Comparison of ENCODE assay signal across 8 cellular contexts in genomic region chr20:61886721-61887658, GRCh38.
DNase-seq lines count a peak whose midpoint lies in the region; ATAC-seq and TF ChIP-seq lines count a peak whose summit lies in the region.

No MANE protein-coding gene starts in this region.

- peak; percentile 44 for ATAC-seq in mucosa of descending colon
- ATAC-seq in HG03045 (IDR thresholded peaks at IDR 0.05; ENCODE audit: unreplicated experiment), result no peak

- H3K27me3 ChIP-seq in dorsolateral prefrontal cortex, result peaks cover 0 to 3% (median 0%) of the 10 kb centered on the region in 45 donors
- H3K27me3 ChIP-seq in transverse colon, result peaks cover 11% of the 10 kb centered on the region

- peak; percentile 40 to 84 (median 75) for TF ChIP-seq CTCF in dorsolateral prefrontal cortex (IDR thresholded peaks at IDR 0.05 in 54 of 56, conservative IDR thresholded peaks at IDR 0.05 in 2 of 56; ENCODE audit: low read depth in 1 of 56, partially characterized antibody in 56 of 56)
- no peak for TF ChIP-seq CTCF in mucosa of descending colon (IDR thresholded peaks at IDR 0.05)
- peak; percentile 41 to 59 (median 51) for TF ChIP-seq CTCF in transverse colon (IDR thresholded peaks at IDR 0.05)

- H3K36me3 ChIP-seq in mucosa of descending colon (ENCODE audit: low read depth), result no peaks in the 10 kb centered on the region
- no peaks in the 10 kb centered on the region for H3K36me3 ChIP-seq in transverse colon

- WGBS in transverse colon (ENCODE audit: low coverage in 1 of 2), 2 donors, result 41 to 60% methylated on average over 1 to 21 of the region's 22 CpGs

- TF ChIP-seq EP300 in transverse colon (IDR thresholded peaks at IDR 0.05; ENCODE audit: low read depth), result no peak

- no peak for TF ChIP-seq POLR2A in transverse colon (IDR thresholded peaks at IDR 0.05)

- H3K4me3 ChIP-seq in dorsolateral prefrontal cortex, result no peak overlapping the region
- H3K4me3 ChIP-seq in mucosa of descending colon, result no peak overlapping the region
- no peak overlapping the region for H3K4me3 ChIP-seq in transverse colon

- H3K4me1 ChIP-seq in mucosa of descending colon (ENCODE audit: low read depth), result no peaks in the 10 kb centered on the region
- no peaks in the 10 kb centered on the region for H3K4me1 ChIP-seq in transverse colon

- DNase-seq in DMS53 (lab: John Stamatoyannopoulos, UW) (peak; percentile 47), DMS53 treated with DMSO at 0.1 percent for 48 hours (lab: John Stamatoyannopoulos, UW; ENCODE audit: unreplicated experiment) (no peak), HT-29 (ENCODE audit: low spot score) (peak; percentile 42), SW480 (ENCODE audit: low spot score) (peak; percentile 61), dorsolateral prefrontal cortex (peak in 8 of 10 donors; percentile 16 to 72 (median 62)), mucosa of descending colon (peak; percentile 23 to 36 (median 28)), transverse colon (no peak)

- no peak overlapping the region for H3K27ac ChIP-seq in dorsolateral prefrontal cortex
- H3K27ac ChIP-seq in transverse colon, result no peak overlapping the region

- H3K9me3 ChIP-seq in mucosa of descending colon (no peaks in the 10 kb centered on the region), transverse colon (no peaks in the 10 kb centered on the region)

- in situ Hi-C loops in transverse colon (cut with MboI; ENCODE audit: low pct_ligation_motif_present in 1 of 4, low pct_unique_long_range_greater_than_20kb in 1 of 4, low sequenced_read_pairs in 3 of 4), result no loop called here

- intact Hi-C loops in dorsolateral prefrontal cortex (cut with DNase I) (no loop called here), mucosa of descending colon (cut with DNase I, micrococcal nuclease) (no loop called here), transverse colon (cut with DNase I; ENCODE audit: low total_unique reads) (no loop called here)

Comparison
In these comparisons a context has a peak if more than half of its experiments do, and no peak if none do; other contexts are left out.
1. DNase-seq: peak in DMS53 (single experiment), HT-29 (single experiment), SW480 (single experiment), dorsolateral prefrontal cortex (8 of 10) and mucosa of descending colon (3 of 3); none in DMS53 treated with DMSO at 0.1 percent for 48 hours (single experiment) and transverse colon (single experiment).